1 cellular context compared by ENCODE assay signal in the genomic region with DNA sequence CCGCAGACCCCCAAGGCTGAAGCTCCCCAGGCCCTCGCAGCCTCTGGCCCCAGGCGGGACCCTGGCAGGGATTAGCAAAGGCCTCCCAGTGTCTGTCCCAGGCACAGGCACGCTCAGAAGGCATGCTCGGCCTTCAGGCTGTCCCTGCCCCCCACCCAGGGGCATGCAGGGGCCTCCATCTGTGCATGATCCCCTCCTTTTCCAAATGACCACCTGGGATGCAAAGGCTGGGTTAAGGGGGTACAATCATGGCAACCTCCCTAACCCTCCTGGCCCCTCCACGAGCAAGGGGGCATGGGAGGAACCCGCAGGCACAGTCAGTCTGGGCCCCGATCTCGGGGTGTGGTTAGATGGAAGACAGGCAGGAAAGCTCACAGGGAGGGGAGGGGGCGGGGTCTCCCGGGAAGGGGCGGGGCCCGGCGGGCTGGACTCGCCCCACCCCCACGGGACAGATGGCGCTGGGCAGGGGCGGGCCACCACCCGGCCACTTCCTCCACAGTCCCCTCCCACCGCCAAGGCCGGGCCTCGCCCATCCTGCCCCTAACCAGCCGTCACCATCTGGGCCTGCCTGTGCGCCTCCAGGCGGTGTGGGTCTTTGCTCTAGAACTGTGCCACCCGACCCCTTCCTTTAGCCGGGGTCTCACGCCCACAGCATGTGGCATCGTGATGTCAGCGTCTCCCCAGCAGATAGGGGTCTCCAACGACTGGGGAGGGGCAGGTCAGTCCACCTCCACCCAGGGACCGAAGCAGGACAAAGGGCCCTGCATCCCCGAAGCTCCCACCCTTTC.
TF ChIP-seq lines count a peak whose summit lies in the region.

No MANE protein-coding gene starts in this region.

TF ChIP-seq in PFSK-1, 5 proteins besides CTCF, POLR2A, EP300 and RAD21 (continued from another document):
- TF ChIP-seq, protein P1, sequence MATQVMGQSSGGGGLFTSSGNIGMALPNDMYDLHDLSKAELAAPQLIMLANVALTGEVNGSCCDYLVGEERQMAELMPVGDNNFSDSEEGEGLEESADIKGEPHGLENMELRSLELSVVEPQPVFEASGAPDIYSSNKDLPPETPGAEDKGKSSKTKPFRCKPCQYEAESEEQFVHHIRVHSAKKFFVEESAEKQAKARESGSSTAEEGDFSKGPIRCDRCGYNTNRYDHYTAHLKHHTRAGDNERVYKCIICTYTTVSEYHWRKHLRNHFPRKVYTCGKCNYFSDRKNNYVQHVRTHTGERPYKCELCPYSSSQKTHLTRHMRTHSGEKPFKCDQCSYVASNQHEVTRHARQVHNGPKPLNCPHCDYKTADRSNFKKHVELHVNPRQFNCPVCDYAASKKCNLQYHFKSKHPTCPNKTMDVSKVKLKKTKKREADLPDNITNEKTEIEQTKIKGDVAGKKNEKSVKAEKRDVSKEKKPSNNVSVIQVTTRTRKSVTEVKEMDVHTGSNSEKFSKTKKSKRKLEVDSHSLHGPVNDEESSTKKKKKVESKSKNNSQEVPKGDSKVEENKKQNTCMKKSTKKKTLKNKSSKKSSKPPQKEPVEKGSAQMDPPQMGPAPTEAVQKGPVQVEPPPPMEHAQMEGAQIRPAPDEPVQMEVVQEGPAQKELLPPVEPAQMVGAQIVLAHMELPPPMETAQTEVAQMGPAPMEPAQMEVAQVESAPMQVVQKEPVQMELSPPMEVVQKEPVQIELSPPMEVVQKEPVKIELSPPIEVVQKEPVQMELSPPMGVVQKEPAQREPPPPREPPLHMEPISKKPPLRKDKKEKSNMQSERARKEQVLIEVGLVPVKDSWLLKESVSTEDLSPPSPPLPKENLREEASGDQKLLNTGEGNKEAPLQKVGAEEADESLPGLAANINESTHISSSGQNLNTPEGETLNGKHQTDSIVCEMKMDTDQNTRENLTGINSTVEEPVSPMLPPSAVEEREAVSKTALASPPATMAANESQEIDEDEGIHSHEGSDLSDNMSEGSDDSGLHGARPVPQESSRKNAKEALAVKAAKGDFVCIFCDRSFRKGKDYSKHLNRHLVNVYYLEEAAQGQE (IDR thresholded peaks at IDR 0.05; ENCODE audit: insufficient read depth in 1 of 2, low read depth in 2 of 2, low read length in 2 of 2), result no peak
- TF ChIP-seq POLR2AphosphoS5 (IDR thresholded peaks at IDR 0.05; ENCODE audit: low read depth, low read length), result peak; percentile 72; the same call in 1 of the 2 replicates
- TF ChIP-seq SIN3A (IDR thresholded peaks at IDR 0.05; ENCODE audit: borderline replicate concordance, insufficient read depth, low read length), result 0 out of 2 replicates have a peak, but pooled peaks have one; percentile 64
- peak; percentile 60 for TF ChIP-seq FOXP2 (optimal IDR thresholded peaks at IDR 0.05; ENCODE audit: borderline replicate concordance, extremely low read depth, extremely low read length, insufficient read depth)
